ENCODE assay signal across 11 cellular contexts in genomic region chr13:41064493-41064892, GRCh38. TPM values are rescaled to one million over a fixed set of nuclear protein-coding genes. Genes with fewer than 3 reads are reported as not detected.
DNase-seq lines count a peak whose midpoint lies in the region; ATAC-seq and TF ChIP-seq lines count a peak whose summit lies in the region.
"Had no signal": no experiment of that assay in that cellular context is flagged by ENCODE, and none has a peak within 500 bp of the region (broad histone marks: within the 10 kb centered on the region; RNA-seq: fewer than 3 reads in every experiment).

No MANE protein-coding gene starts in this region.

- CTCF ChIA-PET in activated naive CD4-positive, alpha-beta T cell treated with anti-CD3 and anti-CD28 coated beads, Interleukin-2, amount 10 ng/mL, durations not matched to agents 7 days and 5 days (lab: Charles Lee): interaction anchor here (1.4 kb wide), 1 partner anchor 10 kb away, joined by 3 read pairs; no protein-coding TSS in a partner anchor

- H4K20me1 ChIP-seq in Karpas-422 (ENCODE audit: insufficient read depth, low read depth, low read length): no peaks in the 10 kb centered on the region

- peaks cover 15% of the 10 kb centered on the region for H3K36me3 Mint-ChIP-seq in mesothelial cell of epicardium
- peaks cover 42% of the 10 kb centered on the region for H3K36me3 Mint-ChIP-seq in activated naive CD4-positive, alpha-beta T cell treated with anti-CD3 and anti-CD28 coated beads, Interleukin-2, amount 10 ng/mL, durations not matched to agents 7 days and 5 days

- 58% methylated on average over 2 of the region's 2 CpGs for WGBS in right lobe of liver (ENCODE audit: insufficient coverage, low coverage, low lambda C conversion rate, missing lambda C conversion rate)

- H3K27ac ChIP-seq in Karpas-422 (ENCODE audit: low read length): no peak overlapping the region
- H3K27ac ChIP-seq in right lobe of liver: no peak overlapping the region
- H3K27ac ChIP-seq: BLaER1 treated with 17β-estradiol and CSF1 and Interleukin-3, amounts not matched to agents 10 nM and 100 nM; spleen had no signal

- ATAC-seq in right lobe of liver: no peak
- ATAC-seq: stimulated activated effector memory CD8-positive, alpha-beta T cell treated with anti-CD3 and anti-CD28 coated beads, Interleukin-12 subunit alpha, Interleukin-12 subunit beta, amount 100 ng/mL, for 72 hours had no signal

- no peak overlapping the region for H3K9ac ChIP-seq in Karpas-422 (ENCODE audit: low read length)
- H3K9ac ChIP-seq: BLaER1 treated with 17β-estradiol and CSF1 and Interleukin-3, amounts not matched to agents 10 nM and 100 nM had no signal

- H3K9me2 ChIP-seq in Karpas-422 (replicated peaks; ENCODE audit: insufficient read depth, low read length): no peaks in the 10 kb centered on the region

- H3K27me3 ChIP-seq in Karpas-422 (ENCODE audit: low read length): no peaks in the 10 kb centered on the region
- no peaks in the 10 kb centered on the region for H3K27me3 ChIP-seq in right lobe of liver
- H3K27me3 ChIP-seq: BLaER1 treated with 17β-estradiol and CSF1 and Interleukin-3, amounts not matched to agents 10 nM and 100 nM; spleen had no signal

- H3K36me3 ChIP-seq in Karpas-422 (ENCODE audit: insufficient read depth, low read length) (peaks cover 34% of the 10 kb centered on the region), right lobe of liver (peaks cover 0 to 40% (median 13%) of the 10 kb centered on the region in 4 donors)

- TF ChIP-seq POLR2A in right lobe of liver (IDR thresholded peaks at IDR 0.05): no peak

- no peak for TF ChIP-seq CTCF in choroid plexus epithelial cell (conservative IDR thresholded peaks at IDR 0.05; ENCODE audit: low read depth, low read length)
- TF ChIP-seq CTCF in mesothelial cell of epicardium (IDR thresholded peaks at IDR 0.05; ENCODE audit: unreplicated experiment): no peak
- TF ChIP-seq CTCF in right lobe of liver (IDR thresholded peaks at IDR 0.05): no peak

- H3K79me2 ChIP-seq in Karpas-422 (ENCODE audit: low read length): peaks cover 27% of the 10 kb centered on the region

- DNase-seq in ACHN (peak; percentile 14), Karpas-422 (peak; percentile 14), choroid plexus epithelial cell (ENCODE audit: low read depth) (peak; percentile 85), mesothelial cell of epicardium (ENCODE audit: low spot score in 2 of 2, unreplicated experiment in 2 of 2) (no peak), iPS-NIHi7 (ENCODE audit: extremely low spot score) (no peak), NCI-H2081 (lab: John Stamatoyannopoulos, UW) (no peak), right lobe of liver (no peak)
- DNase-seq in activated naive CD4-positive, alpha-beta T cell treated with anti-CD3 and anti-CD28 coated beads, Interleukin-2, amount 10 ng/mL, durations not matched to agents 7 days and 5 days: no peak
- DNase-seq: spleen had no signal

- H3K9me3 ChIP-seq in Karpas-422 (ENCODE audit: low read length) (no peaks in the 10 kb centered on the region), right lobe of liver (no peaks in the 10 kb centered on the region)
- H3K9me3 ChIP-seq: BLaER1 treated with 17β-estradiol and CSF1 and Interleukin-3, amounts not matched to agents 10 nM and 100 nM; spleen had no signal

- no peak overlapping the region for H3K4me2 ChIP-seq in Karpas-422 (ENCODE audit: low read depth, low read length, poor library complexity, severe bottlenecking)

- H3K4me3 Mint-ChIP-seq in mesothelial cell of epicardium: no peak overlapping the region
- no peak overlapping the region for H3K4me3 Mint-ChIP-seq in activated naive CD4-positive, alpha-beta T cell treated with anti-CD3 and anti-CD28 coated beads, Interleukin-2, amount 10 ng/mL, durations not matched to agents 7 days and 5 days
- H3K4me3 Mint-ChIP-seq: stimulated activated effector memory CD8-positive, alpha-beta T cell treated with anti-CD3 and anti-CD28 coated beads, Interleukin-12 subunit alpha, Interleukin-12 subunit beta, amount 100 ng/mL, for 72 hours had no signal

- no peaks in the 10 kb centered on the region for H3K9me3 Mint-ChIP-seq in mesothelial cell of epicardium
- no peaks in the 10 kb centered on the region for H3K9me3 Mint-ChIP-seq in activated naive CD4-positive, alpha-beta T cell treated with anti-CD3 and anti-CD28 coated beads, Interleukin-2, amount 10 ng/mL, durations not matched to agents 7 days and 5 days
- H3K9me3 Mint-ChIP-seq: stimulated activated effector memory CD8-positive, alpha-beta T cell treated with anti-CD3 and anti-CD28 coated beads, Interleukin-12 subunit alpha, Interleukin-12 subunit beta, amount 100 ng/mL, for 72 hours had no signal

- in situ Hi-C loops in ACHN (cut with HindIII; ENCODE audit: low pct_ligation_motif_present, low pct_unique_long_range_greater_than_20kb, low sequenced_read_pairs): no loop called here

- no peak overlapping the region for H2AFZ ChIP-seq in Karpas-422 (ENCODE audit: low read length)

- peak overlapping the region; percentile 100 for H3K27ac Mint-ChIP-seq in mesothelial cell of epicardium
- no peak overlapping the region for H3K27ac Mint-ChIP-seq in activated naive CD4-positive, alpha-beta T cell treated with anti-CD3 and anti-CD28 coated beads, Interleukin-2, amount 10 ng/mL, durations not matched to agents 7 days and 5 days
- H3K27ac Mint-ChIP-seq: stimulated activated effector memory CD8-positive, alpha-beta T cell treated with anti-CD3 and anti-CD28 coated beads, Interleukin-12 subunit alpha, Interleukin-12 subunit beta, amount 100 ng/mL, for 72 hours had no signal

- intact Hi-C loops in right lobe of liver (cut with DNase I): no loop called here

- H3K4me3 ChIP-seq in Karpas-422 (ENCODE audit: low read length): no peak overlapping the region
- no peak overlapping the region for H3K4me3 ChIP-seq in choroid plexus epithelial cell (ENCODE audit: low read depth, low read length)
- H3K4me3 ChIP-seq in right lobe of liver: no peak overlapping the region
- H3K4me3 ChIP-seq: BLaER1 treated with 17β-estradiol and CSF1 and Interleukin-3, amounts not matched to agents 10 nM and 100 nM; spleen had no signal

- H3K4me1 ChIP-seq in Karpas-422 (ENCODE audit: low read length) (peaks cover 28% of the 10 kb centered on the region), right lobe of liver (peaks cover 0 to 11% (median 5%) of the 10 kb centered on the region in 4 donors)

- peaks cover 42% of the 10 kb centered on the region for H3K4me1 Mint-ChIP-seq in mesothelial cell of epicardium
- H3K4me1 Mint-ChIP-seq in activated naive CD4-positive, alpha-beta T cell treated with anti-CD3 and anti-CD28 coated beads, Interleukin-2, amount 10 ng/mL, durations not matched to agents 7 days and 5 days: peaks cover 26% of the 10 kb centered on the region

- no peaks in the 10 kb centered on the region for H3K27me3 Mint-ChIP-seq in mesothelial cell of epicardium (ENCODE audit: low read depth)
- peaks cover 16% of the 10 kb centered on the region for H3K27me3 Mint-ChIP-seq in activated naive CD4-positive, alpha-beta T cell treated with anti-CD3 and anti-CD28 coated beads, Interleukin-2, amount 10 ng/mL, durations not matched to agents 7 days and 5 days

RNA-seq across cellular contexts. Expression of gene WBP4, which starts 3.2 kb away (rescaled TPM):
- total RNA-seq in Karpas-422 (2014; rRNA removed; shearing (Covaris generic); ENCODE audit: low replicate concordance): 4.5 and 6.0 TPM in 2 replicates
- total RNA-seq in mesothelial cell of epicardium (9.2 to 9.5 TPM (median 9.4 TPM) in 3 replicates), right lobe of liver (1 to 10 TPM; 3.8 to 6.9 (median 4.6) TPM)

RNA-seq across cellular contexts. Expression of gene ELF1, which starts 45.4 kb away (rescaled TPM):
- total RNA-seq in Karpas-422 (2014; rRNA removed; shearing (Covaris generic); ENCODE audit: low replicate concordance): 66.1 and 84.0 TPM in 2 replicates
- 76.9 to 78.0 TPM (median 77.4 TPM) in 3 replicates for total RNA-seq in mesothelial cell of epicardium
- 10 to 100 TPM; 24.1 to 35.4 (median 31.0) TPM for total RNA-seq in right lobe of liver

Comparison
In these comparisons a context has a peak if more than half of its experiments do, and no peak if none do; other contexts are left out.
1. DNase-seq: peak in ACHN (single experiment), Karpas-422 (single experiment) and choroid plexus epithelial cell (single experiment); none in mesothelial cell of epicardium (0 of 2), iPS-NIHi7 (single experiment), activated naive CD4-positive, alpha-beta T cell treated with anti-CD3 and anti-CD28 coated beads, Interleukin-2, amount 10 ng/mL, durations not matched to agents 7 days and 5 days (single experiment), NCI-H2081 (0 of 2) and right lobe of liver (0 of 3).